Comparison of ENCODE assay signal across 1 cellular context in the genomic region with DNA sequence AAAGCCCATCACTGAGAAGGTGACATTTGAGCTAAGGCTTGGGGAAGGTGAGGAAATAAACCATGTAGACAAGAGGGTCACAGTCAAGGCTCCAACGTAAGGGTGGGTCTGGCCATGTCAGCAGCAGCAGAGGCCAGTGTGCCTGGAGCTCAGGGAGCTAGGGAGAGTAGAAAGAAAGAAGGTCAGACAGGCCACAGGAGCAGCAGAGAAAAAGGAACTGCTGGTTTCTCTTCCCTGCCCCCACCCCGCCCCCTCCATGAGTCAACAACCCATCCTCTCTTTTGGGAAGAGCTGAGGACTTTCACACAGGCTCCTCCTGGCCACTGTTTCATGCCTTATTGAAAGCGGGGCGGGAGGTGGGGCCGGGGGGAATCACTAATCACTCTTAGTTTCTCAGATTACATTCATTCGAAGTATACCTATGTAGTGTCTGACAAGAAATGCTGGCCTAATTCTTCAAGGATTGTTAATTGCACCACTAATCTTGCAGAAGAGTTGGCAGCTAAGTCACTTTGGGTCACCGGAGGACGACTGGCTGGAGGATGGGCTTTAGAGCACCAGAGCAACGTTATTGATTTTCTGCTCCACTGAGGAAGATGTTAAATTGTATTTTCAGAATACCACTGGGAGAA.
TF ChIP-seq lines count a peak whose summit lies in the region.

No MANE protein-coding gene starts in this region.

TF ChIP-seq in GM23338, 12 proteins besides CTCF, POLR2A, EP300 and RAD21 (continued from another document):
- TF ChIP-seq, protein P1, sequence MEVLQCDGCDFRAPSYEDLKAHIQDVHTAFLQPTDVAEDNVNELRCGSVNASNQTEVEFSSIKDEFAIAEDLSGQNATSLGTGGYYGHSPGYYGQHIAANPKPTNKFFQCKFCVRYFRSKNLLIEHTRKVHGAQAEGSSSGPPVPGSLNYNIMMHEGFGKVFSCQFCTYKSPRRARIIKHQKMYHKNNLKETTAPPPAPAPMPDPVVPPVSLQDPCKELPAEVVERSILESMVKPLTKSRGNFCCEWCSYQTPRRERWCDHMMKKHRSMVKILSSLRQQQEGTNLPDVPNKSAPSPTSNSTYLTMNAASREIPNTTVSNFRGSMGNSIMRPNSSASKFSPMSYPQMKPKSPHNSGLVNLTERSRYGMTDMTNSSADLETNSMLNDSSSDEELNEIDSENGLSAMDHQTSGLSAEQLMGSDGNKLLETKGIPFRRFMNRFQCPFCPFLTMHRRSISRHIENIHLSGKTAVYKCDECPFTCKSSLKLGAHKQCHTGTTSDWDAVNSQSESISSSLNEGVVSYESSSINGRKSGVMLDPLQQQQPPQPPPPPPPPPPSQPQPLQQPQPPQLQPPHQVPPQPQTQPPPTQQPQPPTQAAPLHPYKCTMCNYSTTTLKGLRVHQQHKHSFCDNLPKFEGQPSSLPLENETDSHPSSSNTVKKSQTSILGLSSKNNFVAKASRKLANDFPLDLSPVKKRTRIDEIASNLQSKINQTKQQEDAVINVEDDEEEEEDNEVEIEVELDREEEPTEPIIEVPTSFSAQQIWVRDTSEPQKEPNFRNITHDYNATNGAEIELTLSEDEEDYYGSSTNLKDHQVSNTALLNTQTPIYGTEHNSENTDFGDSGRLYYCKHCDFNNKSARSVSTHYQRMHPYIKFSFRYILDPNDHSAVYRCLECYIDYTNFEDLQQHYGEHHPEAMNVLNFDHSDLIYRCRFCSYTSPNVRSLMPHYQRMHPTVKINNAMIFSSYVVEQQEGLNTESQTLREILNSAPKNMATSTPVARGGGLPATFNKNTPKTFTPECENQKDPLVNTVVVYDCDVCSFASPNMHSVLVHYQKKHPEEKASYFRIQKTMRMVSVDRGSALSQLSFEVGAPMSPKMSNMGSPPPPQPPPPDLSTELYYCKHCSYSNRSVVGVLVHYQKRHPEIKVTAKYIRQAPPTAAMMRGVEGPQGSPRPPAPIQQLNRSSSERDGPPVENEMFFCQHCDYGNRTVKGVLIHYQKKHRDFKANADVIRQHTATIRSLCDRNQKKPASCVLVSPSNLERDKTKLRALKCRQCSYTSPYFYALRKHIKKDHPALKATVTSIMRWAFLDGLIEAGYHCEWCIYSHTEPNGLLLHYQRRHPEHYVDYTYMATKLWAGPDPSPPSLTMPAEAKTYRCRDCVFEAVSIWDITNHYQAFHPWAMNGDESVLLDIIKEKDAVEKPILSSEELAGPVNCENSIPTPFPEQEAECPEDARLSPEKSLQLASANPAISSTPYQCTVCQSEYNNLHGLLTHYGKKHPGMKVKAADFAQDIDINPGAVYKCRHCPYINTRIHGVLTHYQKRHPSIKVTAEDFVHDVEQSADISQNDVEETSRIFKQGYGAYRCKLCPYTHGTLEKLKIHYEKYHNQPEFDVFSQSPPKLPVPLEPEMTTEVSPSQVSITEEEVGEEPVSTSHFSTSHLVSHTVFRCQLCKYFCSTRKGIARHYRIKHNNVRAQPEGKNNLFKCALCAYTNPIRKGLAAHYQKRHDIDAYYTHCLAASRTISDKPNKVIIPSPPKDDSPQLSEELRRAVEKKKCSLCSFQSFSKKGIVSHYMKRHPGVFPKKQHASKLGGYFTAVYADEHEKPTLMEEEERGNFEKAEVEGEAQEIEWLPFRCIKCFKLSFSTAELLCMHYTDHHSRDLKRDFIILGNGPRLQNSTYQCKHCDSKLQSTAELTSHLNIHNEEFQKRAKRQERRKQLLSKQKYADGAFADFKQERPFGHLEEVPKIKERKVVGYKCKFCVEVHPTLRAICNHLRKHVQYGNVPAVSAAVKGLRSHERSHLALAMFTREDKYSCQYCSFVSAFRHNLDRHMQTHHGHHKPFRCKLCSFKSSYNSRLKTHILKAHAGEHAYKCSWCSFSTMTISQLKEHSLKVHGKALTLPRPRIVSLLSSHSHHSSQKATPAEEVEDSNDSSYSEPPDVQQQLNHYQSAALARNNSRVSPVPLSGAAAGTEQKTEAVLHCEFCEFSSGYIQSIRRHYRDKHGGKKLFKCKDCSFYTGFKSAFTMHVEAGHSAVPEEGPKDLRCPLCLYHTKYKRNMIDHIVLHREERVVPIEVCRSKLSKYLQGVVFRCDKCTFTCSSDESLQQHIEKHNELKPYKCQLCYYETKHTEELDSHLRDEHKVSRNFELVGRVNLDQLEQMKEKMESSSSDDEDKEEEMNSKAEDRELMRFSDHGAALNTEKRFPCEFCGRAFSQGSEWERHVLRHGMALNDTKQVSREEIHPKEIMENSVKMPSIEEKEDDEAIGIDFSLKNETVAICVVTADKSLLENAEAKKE (CRISPR knock-in tag; IDR thresholded peaks at IDR 0.05) = no peak
- TF ChIP-seq EZH2phosphoT487 (IDR thresholded peaks at IDR 0.05; ENCODE audit: unreplicated experiment) (no peak), EZH2 (IDR thresholded peaks at IDR 0.05; ENCODE audit: low read depth, unreplicated experiment) (no peak), JUNB (IDR thresholded peaks at IDR 0.05; ENCODE audit: unreplicated experiment) (no peak), POLR2AphosphoS5 (IDR thresholded peaks at IDR 0.05; ENCODE audit: low read depth) (no peak), CREB1 (CRISPR knock-in tag; IDR thresholded peaks at IDR 0.05; ENCODE audit: low read depth) (no peak), ZNF114 (CRISPR knock-in tag; IDR thresholded peaks at IDR 0.05) (no peak), STAT1 (IDR thresholded peaks at IDR 0.05; ENCODE audit: unreplicated experiment) (no peak)
- TF ChIP-seq, protein P2, sequence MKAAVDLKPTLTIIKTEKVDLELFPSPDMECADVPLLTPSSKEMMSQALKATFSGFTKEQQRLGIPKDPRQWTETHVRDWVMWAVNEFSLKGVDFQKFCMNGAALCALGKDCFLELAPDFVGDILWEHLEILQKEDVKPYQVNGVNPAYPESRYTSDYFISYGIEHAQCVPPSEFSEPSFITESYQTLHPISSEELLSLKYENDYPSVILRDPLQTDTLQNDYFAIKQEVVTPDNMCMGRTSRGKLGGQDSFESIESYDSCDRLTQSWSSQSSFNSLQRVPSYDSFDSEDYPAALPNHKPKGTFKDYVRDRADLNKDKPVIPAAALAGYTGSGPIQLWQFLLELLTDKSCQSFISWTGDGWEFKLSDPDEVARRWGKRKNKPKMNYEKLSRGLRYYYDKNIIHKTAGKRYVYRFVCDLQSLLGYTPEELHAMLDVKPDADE (IDR thresholded peaks at IDR 0.05) = no peak
